2 cellular contexts compared by ENCODE assay signal in the genomic region with DNA sequence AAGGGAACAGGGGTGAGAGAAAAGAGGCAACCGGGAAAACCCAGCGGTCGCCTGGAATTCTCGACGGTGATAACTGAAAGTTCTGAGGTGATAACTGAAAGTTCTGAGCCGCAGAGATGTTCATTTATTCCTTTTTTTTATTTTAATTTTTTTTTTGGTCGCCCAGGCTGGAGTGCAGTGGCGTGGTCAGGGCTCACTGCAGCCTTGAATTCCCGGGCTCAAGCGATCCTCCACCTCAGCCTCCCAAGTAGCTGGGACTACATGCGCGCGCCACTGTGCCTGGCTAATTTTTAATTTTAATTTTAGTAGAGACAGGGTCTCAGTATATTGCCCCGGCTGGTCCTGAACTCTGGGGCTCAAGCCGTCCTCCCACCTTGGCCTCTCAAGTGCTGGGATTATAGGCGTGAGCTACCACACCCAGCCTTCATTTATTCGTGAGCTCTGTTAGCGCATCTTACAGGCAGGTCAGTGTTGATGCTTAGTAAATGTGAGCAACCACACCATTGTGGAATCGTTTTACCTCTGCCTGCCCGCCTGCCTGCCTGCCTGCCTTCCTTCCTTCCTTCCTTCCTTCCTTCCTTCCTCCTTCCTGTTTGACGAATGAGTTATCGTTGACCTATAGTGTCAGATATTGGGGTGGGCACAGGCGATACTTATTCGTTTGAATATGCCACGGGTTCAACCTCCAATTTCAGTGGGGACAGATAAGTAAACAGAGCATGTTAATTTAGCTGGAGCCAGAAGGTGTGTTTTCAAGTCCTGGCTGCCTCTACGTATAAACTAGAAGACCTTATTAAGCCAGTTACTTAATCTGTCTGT.
TF ChIP-seq lines count a peak whose summit lies in the region.

No MANE protein-coding gene starts in this region.

TF ChIP-seq in PFSK-1, 5 proteins besides CTCF, POLR2A, EP300 and RAD21:
- TF ChIP-seq POLR2AphosphoS5 (IDR thresholded peaks at IDR 0.05; ENCODE audit: low read depth, low read length) (no peak), SIN3A (IDR thresholded peaks at IDR 0.05; ENCODE audit: borderline replicate concordance, insufficient read depth, low read length) (0 out of 2 replicates have a peak, but pooled peaks have one; percentile 28), FOXP2 (optimal IDR thresholded peaks at IDR 0.05; ENCODE audit: borderline replicate concordance, extremely low read depth, extremely low read length, insufficient read depth) (no peak), TAF1 (IDR thresholded peaks at IDR 0.05; ENCODE audit: borderline replicate concordance, insufficient read depth, low read length) (no peak)
- TF ChIP-seq, protein P1, sequence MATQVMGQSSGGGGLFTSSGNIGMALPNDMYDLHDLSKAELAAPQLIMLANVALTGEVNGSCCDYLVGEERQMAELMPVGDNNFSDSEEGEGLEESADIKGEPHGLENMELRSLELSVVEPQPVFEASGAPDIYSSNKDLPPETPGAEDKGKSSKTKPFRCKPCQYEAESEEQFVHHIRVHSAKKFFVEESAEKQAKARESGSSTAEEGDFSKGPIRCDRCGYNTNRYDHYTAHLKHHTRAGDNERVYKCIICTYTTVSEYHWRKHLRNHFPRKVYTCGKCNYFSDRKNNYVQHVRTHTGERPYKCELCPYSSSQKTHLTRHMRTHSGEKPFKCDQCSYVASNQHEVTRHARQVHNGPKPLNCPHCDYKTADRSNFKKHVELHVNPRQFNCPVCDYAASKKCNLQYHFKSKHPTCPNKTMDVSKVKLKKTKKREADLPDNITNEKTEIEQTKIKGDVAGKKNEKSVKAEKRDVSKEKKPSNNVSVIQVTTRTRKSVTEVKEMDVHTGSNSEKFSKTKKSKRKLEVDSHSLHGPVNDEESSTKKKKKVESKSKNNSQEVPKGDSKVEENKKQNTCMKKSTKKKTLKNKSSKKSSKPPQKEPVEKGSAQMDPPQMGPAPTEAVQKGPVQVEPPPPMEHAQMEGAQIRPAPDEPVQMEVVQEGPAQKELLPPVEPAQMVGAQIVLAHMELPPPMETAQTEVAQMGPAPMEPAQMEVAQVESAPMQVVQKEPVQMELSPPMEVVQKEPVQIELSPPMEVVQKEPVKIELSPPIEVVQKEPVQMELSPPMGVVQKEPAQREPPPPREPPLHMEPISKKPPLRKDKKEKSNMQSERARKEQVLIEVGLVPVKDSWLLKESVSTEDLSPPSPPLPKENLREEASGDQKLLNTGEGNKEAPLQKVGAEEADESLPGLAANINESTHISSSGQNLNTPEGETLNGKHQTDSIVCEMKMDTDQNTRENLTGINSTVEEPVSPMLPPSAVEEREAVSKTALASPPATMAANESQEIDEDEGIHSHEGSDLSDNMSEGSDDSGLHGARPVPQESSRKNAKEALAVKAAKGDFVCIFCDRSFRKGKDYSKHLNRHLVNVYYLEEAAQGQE (IDR thresholded peaks at IDR 0.05; ENCODE audit: insufficient read depth in 1 of 2, low read depth in 2 of 2, low read length in 2 of 2), result no peak

TF ChIP-seq in H1, 55 proteins besides CTCF, POLR2A, EP300 and RAD21:
- TF ChIP-seq BCL11A (IDR thresholded peaks at IDR 0.05; ENCODE audit: low read depth in 2 of 2, low read length in 2 of 2) (no peak), JUN (IDR thresholded peaks at IDR 0.05; ENCODE audit: low read depth, low read length) (no peak), TAF7 (optimal IDR thresholded peaks at IDR 0.05; ENCODE audit: borderline replicate concordance, low read depth, low read length) (no peak), HDAC2 (IDR thresholded peaks at IDR 0.05; ENCODE audit: borderline replicate concordance in 1 of 2, low read depth in 2 of 2, low read length in 2 of 2) (no peak), POU5F1 (IDR thresholded peaks at IDR 0.05; ENCODE audit: low read depth, low read length) (no peak), SRF (IDR thresholded peaks at IDR 0.05; ENCODE audit: low read depth, low read length) (no peak)
